ENCODE assay signal across 22 cellular contexts in the genomic region with DNA sequence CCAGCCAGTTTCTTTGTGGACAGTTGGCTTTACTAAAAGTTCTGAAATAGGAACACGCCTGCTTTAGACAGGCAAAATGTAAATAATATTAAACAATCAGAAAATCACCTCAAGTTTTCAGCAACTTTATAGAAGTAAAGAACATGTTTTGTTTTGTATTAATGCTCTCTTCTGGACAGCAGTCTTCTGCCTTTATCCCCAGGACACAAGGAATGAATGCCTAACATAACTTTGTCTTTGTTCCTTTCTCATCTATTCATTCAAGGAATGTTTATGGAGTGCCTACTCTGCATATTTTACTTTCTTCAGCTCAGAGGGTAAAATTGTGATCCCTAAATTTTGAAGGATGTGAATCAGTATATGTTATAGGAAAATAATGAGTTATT.
A peak's percentile ranks its signal among the peaks of the same experiment; 100 is the strongest.
DNase-seq lines count a peak whose midpoint lies in the region; ATAC-seq and TF ChIP-seq lines count a peak whose summit lies in the region.
"Had no signal": no experiment of that assay in that cellular context is flagged by ENCODE, and none has a peak within 500 bp of the region (broad histone marks: within the 10 kb centered on the region; RNA-seq: fewer than 3 reads in every experiment).

No MANE protein-coding gene starts in this region.

- H3K4me1 Mint-ChIP-seq in endodermal cell = peaks cover 48% of the 10 kb centered on the region
- H3K4me1 Mint-ChIP-seq in mesothelial cell of epicardium = peaks cover 78% of the 10 kb centered on the region

- H4K20me1 ChIP-seq in smooth muscle cell (ENCODE audit: low read depth) = no peaks in the 10 kb centered on the region

- no peak overlapping the region for H2AFZ ChIP-seq in smooth muscle cell (ENCODE audit: low read depth)

- H3F3A ChIP-seq in smooth muscle cell (ENCODE audit: low read depth) = no peaks in the 10 kb centered on the region

- H3K36me3 Mint-ChIP-seq in endodermal cell (ENCODE audit: low read depth) (no peaks in the 10 kb centered on the region), mesothelial cell of epicardium (no peaks in the 10 kb centered on the region)
- H3K36me3 Mint-ChIP-seq: activated naive CD4-positive, alpha-beta T cell treated with anti-CD3 and anti-CD28 coated beads, Interleukin-2, amount 50 U/mL, for 72 hours had no signal

- no peak for TF ChIP-seq CTCF in endodermal cell (conservative IDR thresholded peaks at IDR 0.05)
- no peak for TF ChIP-seq CTCF in mesothelial cell of epicardium (IDR thresholded peaks at IDR 0.05; ENCODE audit: unreplicated experiment)
- no peak for TF ChIP-seq CTCF in smooth muscle cell (IDR thresholded peaks at IDR 0.05; ENCODE audit: borderline replicate concordance, insufficient read depth, poor library complexity, severe bottlenecking)

- no peaks in the 10 kb centered on the region for H3K9me3 ChIP-seq in SJCRH30 (replicated peaks)
- H3K9me3 ChIP-seq in endodermal cell (ENCODE audit: control insufficient read depth, low read length) = peaks cover 4% of the 10 kb centered on the region
- H3K9me3 ChIP-seq in smooth muscle cell (replicated peaks; ENCODE audit: low read depth) = no peaks in the 10 kb centered on the region
- H3K9me3 ChIP-seq: left ventricle myocardium inferior, neutrophil, thoracic aorta had no signal

- peak in 1 of 2 experiments; percentile 43 for DNase-seq in SJCRH30
- DNase-seq in endodermal cell = no peak
- no peak for DNase-seq in mesothelial cell of epicardium (ENCODE audit: low spot score in 2 of 2, unreplicated experiment in 2 of 2)
- DNase-seq in smooth muscle cell (lab: John Stamatoyannopoulos, UW; ENCODE audit: unreplicated experiment) = no peak
- DNase-seq in ecto neural progenitor cell (ENCODE audit: low spot score) = no peak
- no peak for DNase-seq in amniotic stem cell (lab: John Stamatoyannopoulos, UW)
- DNase-seq: activated CD4-positive, alpha-beta T cell treated with anti-CD3 and anti-CD28 coated beads, Interleukin-2, amount 10 ng/mL, durations not matched to agents 24 days and 14 days; CD4-positive, alpha-beta T cell; DMS79; left ventricle myocardium inferior; NCI-H1048; NCI-H187 treated with DMSO at 0.1 percent for 48 hours; SHP77 treated with DMSO at 0.1 percent for 48 hours; small intestine; stimulated activated naive B cell treated with anti-CD40 and anti-IgM and Interleukin-4, amounts not matched to agents 10 μg/mL and 1 μg/mL and 100 μg/mL, for 72 hours had no signal

- H3K4me1 ChIP-seq in SJCRH30 (peaks cover 46% of the 10 kb centered on the region), endodermal cell (ENCODE audit: control insufficient read depth, insufficient read depth, low read length) (peaks cover 34% of the 10 kb centered on the region), smooth muscle cell (ENCODE audit: low read depth) (peaks cover 20% of the 10 kb centered on the region)

- H3K4me3 Mint-ChIP-seq in endodermal cell = no peak overlapping the region
- no peak overlapping the region for H3K4me3 Mint-ChIP-seq in mesothelial cell of epicardium
- H3K4me3 Mint-ChIP-seq: activated CD4-positive, alpha-beta T cell treated with anti-CD3 and anti-CD28 coated beads, Interleukin-2, amount 10 ng/mL, durations not matched to agents 24 days and 14 days; activated T-helper 1 cell treated with anti-CD3 and anti-CD28 coated beads, Interleukin-12 subunit alpha, Interleukin-12 subunit beta, Interleukin-2, Interleukin-4 antibody, amounts not matched to agents 30 ng/mL and 10 ng/mL and 1 ng/mL, durations not matched to agents 14 hours and 24 hours and 36 hours; CD4-positive, alpha-beta T cell; stimulated activated naive B cell treated with anti-CD40 and anti-IgM and Interleukin-4, amounts not matched to agents 10 μg/mL and 1 μg/mL and 100 μg/mL, for 72 hours; T-helper 1 cell treated with Interleukin-12 subunit alpha and Interleukin-12 subunit beta and Interleukin-4 antibody, amounts not matched to agents 30 μg/mL and 1 μg/mL, for 36 hours had no signal

- H3K36me3 ChIP-seq in SJCRH30 = no peaks in the 10 kb centered on the region
- no peaks in the 10 kb centered on the region for H3K36me3 ChIP-seq in endodermal cell (ENCODE audit: control insufficient read depth, insufficient read depth, low read length)
- H3K36me3 ChIP-seq in smooth muscle cell (ENCODE audit: low read depth) = no peaks in the 10 kb centered on the region
- H3K36me3 ChIP-seq: left ventricle myocardium inferior, neutrophil, thoracic aorta had no signal

- 100% methylated on average over 1 of the region's 1 CpG; no CpG with 5 or more reads in 1 of the 2 experiments for WGBS in endodermal cell (ENCODE audit: insufficient coverage in 1 of 2, insufficient read length in 1 of 2), 2 experiments
- 48% methylated on average over 1 of the region's 1 CpG for whole genome bisulfite sequencing in smooth muscle cell (ENCODE audit: low lambda C conversion rate)

- no peak overlapping the region for H3K27ac Mint-ChIP-seq in endodermal cell
- peak overlapping the region; percentile 81 for H3K27ac Mint-ChIP-seq in mesothelial cell of epicardium
- H3K27ac Mint-ChIP-seq: activated CD4-positive, alpha-beta T cell treated with anti-CD3 and anti-CD28 coated beads, Interleukin-2, amount 10 ng/mL, durations not matched to agents 24 days and 14 days; activated naive CD4-positive, alpha-beta T cell treated with anti-CD3 and anti-CD28 coated beads, Interleukin-2, amount 50 U/mL, for 72 hours; activated T-helper 1 cell treated with anti-CD3 and anti-CD28 coated beads, Interleukin-12 subunit alpha, Interleukin-12 subunit beta, Interleukin-2, Interleukin-4 antibody, amounts not matched to agents 30 ng/mL and 10 ng/mL and 1 ng/mL, durations not matched to agents 14 hours and 24 hours and 36 hours; CD4-positive, alpha-beta T cell; stimulated activated naive B cell treated with anti-CD40 and anti-IgM and Interleukin-4, amounts not matched to agents 10 μg/mL and 1 μg/mL and 100 μg/mL, for 72 hours; T-helper 1 cell treated with Interleukin-12 subunit alpha and Interleukin-12 subunit beta and Interleukin-4 antibody, amounts not matched to agents 30 μg/mL and 1 μg/mL, for 36 hours had no signal

- H3K27me3 Mint-ChIP-seq in endodermal cell (ENCODE audit: insufficient read depth) = peaks cover 3% of the 10 kb centered on the region
- no peaks in the 10 kb centered on the region for H3K27me3 Mint-ChIP-seq in mesothelial cell of epicardium (ENCODE audit: low read depth)
- H3K27me3 Mint-ChIP-seq: CD4-positive, alpha-beta T cell; stimulated activated naive B cell treated with anti-CD40 and anti-IgM and Interleukin-4, amounts not matched to agents 10 μg/mL and 1 μg/mL and 100 μg/mL, for 72 hours had no signal

- no peak for ATAC-seq in HG02840 (IDR thresholded peaks at IDR 0.05; ENCODE audit: low FRiP score, unreplicated experiment)
- ATAC-seq: activated naive CD4-positive, alpha-beta T cell treated with anti-CD3 and anti-CD28 coated beads, Interleukin-2, amount 50 U/mL, for 72 hours; HCT116; stimulated activated naive B cell treated with anti-CD40 and anti-IgM and Interleukin-4, amounts not matched to agents 10 μg/mL and 1 μg/mL and 100 μg/mL, for 72 hours had no signal

- H3K9me3 Mint-ChIP-seq in endodermal cell = no peaks in the 10 kb centered on the region
- no peaks in the 10 kb centered on the region for H3K9me3 Mint-ChIP-seq in mesothelial cell of epicardium
- H3K9me3 Mint-ChIP-seq: activated naive CD4-positive, alpha-beta T cell treated with anti-CD3 and anti-CD28 coated beads, Interleukin-2, amount 50 U/mL, for 72 hours; activated T-helper 1 cell treated with anti-CD3 and anti-CD28 coated beads, Interleukin-12 subunit alpha, Interleukin-12 subunit beta, Interleukin-2, Interleukin-4 antibody, amounts not matched to agents 30 ng/mL and 10 ng/mL and 1 ng/mL, durations not matched to agents 14 hours and 24 hours and 36 hours; CD4-positive, alpha-beta T cell; T-helper 1 cell treated with Interleukin-12 subunit alpha and Interleukin-12 subunit beta and Interleukin-4 antibody, amounts not matched to agents 30 μg/mL and 1 μg/mL, for 36 hours had no signal

- H3K79me2 ChIP-seq in smooth muscle cell (ENCODE audit: low read depth) = no peaks in the 10 kb centered on the region

- H3K27ac ChIP-seq in SJCRH30 = peak overlapping the region; percentile 0; the same call in 1 of the 2 replicates
- peak overlapping the region; percentile 94 for H3K27ac ChIP-seq in endodermal cell (ENCODE audit: low read depth, low read length)
- peak overlapping the region; percentile 4 for H3K27ac ChIP-seq in smooth muscle cell (ENCODE audit: low read depth)
- H3K27ac ChIP-seq: left ventricle myocardium inferior, neutrophil, thoracic aorta had no signal

- H3K27me3 ChIP-seq in SJCRH30 (no peaks in the 10 kb centered on the region), endodermal cell (ENCODE audit: control insufficient read depth, insufficient read depth, low read length, poor library complexity, severe bottlenecking) (no peaks in the 10 kb centered on the region), smooth muscle cell (ENCODE audit: low read depth) (no peaks in the 10 kb centered on the region)
- H3K27me3 ChIP-seq: neutrophil had no signal

- H3K9ac ChIP-seq in endodermal cell (ENCODE audit: extremely low read depth, low read length, poor library complexity, severe bottlenecking) (no peak overlapping the region), smooth muscle cell (ENCODE audit: low read depth) (no peak overlapping the region)

- H3K4me3 ChIP-seq in SJCRH30 (no peak overlapping the region), endodermal cell (ENCODE audit: low read length) (no peak overlapping the region), smooth muscle cell (no peak overlapping the region)
- H3K4me3 ChIP-seq: left ventricle myocardium inferior, thoracic aorta had no signal

- H3K4me2 ChIP-seq in smooth muscle cell = peak overlapping the region; percentile 8

Comparison
In these comparisons a context has a peak if more than half of its experiments do, and no peak if none do; other contexts are left out.
1. H3K27ac ChIP-seq: peak in every context shown above with its lines; median percentile 94 in endodermal cell; 4 in smooth muscle cell; 0 in SJCRH30.